12 cellular contexts compared by ENCODE assay signal in the genomic region with DNA sequence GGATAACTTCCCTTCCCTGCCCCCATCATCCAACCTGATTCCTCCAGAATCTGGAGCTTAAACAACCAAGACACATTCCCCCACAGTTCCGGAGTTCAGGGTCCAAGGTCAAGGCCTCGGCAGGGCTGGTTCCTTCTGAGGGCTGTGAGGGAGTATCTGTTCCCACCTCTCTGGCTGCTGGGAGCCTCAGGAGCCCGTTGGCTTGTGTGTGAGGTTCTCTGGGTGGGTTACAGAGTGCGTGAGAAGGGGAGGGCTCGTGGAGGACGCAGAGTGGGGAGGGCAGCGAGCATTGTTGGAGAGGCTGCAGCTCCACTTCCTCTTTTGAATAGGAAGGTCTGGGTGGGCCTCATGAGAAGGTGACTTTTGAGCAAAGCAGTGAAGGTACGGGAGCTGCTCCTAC. TPM values are rescaled to one million over a fixed set of nuclear protein-coding genes. Genes with fewer than 3 reads are reported as not detected.
DNase-seq lines count a peak whose midpoint lies in the region; ATAC-seq and TF ChIP-seq lines count a peak whose summit lies in the region.
"Had no signal": no experiment of that assay in that cellular context is flagged by ENCODE, and none has a peak within 500 bp of the region (broad histone marks: within the 10 kb centered on the region; RNA-seq: fewer than 3 reads in every experiment).

No MANE protein-coding gene starts in this region.

- no peak overlapping the region for H3K4me3 ChIP-seq in endodermal cell (ENCODE audit: low read length)

- H3K4me1 Mint-ChIP-seq in endodermal cell, result peaks cover 5% of the 10 kb centered on the region
- H3K4me1 Mint-ChIP-seq in effector memory CD8-positive, alpha-beta T cell (ENCODE audit: low read depth in 2 of 2), result peaks cover 3 to 6% of the 10 kb centered on the region in 2 donors
- H3K4me1 Mint-ChIP-seq: brain had no signal

- H3K9me3 Mint-ChIP-seq in endodermal cell, result no peaks in the 10 kb centered on the region
- no peaks in the 10 kb centered on the region for H3K9me3 Mint-ChIP-seq in effector memory CD8-positive, alpha-beta T cell
- H3K9me3 Mint-ChIP-seq: brain; naive thymus-derived CD4-positive, alpha-beta T cell had no signal

- H3K36me3 Mint-ChIP-seq in endodermal cell (ENCODE audit: low read depth), result peaks cover 22% of the 10 kb centered on the region
- H3K36me3 Mint-ChIP-seq in effector memory CD8-positive, alpha-beta T cell (ENCODE audit: insufficient read depth), result peaks cover 6% of the 10 kb centered on the region

- peaks cover 56% of the 10 kb centered on the region for H3K36me3 ChIP-seq in endodermal cell (ENCODE audit: control insufficient read depth, insufficient read depth, low read length)

- no peak overlapping the region for H3K4me3 Mint-ChIP-seq in endodermal cell
- H3K4me3 Mint-ChIP-seq in effector memory CD8-positive, alpha-beta T cell, result no peak overlapping the region
- H3K4me3 Mint-ChIP-seq: brain; naive thymus-derived CD4-positive, alpha-beta T cell had no signal

- DNase-seq in GM19240 (ENCODE audit: insufficient read length, low spot score) (peak; percentile 38), NOMO-1 treated with DMSO at 0.1 percent for 48 hours (lab: John Stamatoyannopoulos, UW; ENCODE audit: unreplicated experiment) (peak; percentile 77), endodermal cell (no peak), sciatic nerve (ENCODE audit: low spot score) (no peak)
- DNase-seq in effector memory CD8-positive, alpha-beta T cell, result no peak
- no peak for DNase-seq in activated CD4-positive, alpha-beta T cell treated with anti-CD3 and anti-CD28 coated beads, Interleukin-2, amount 50 U/mL, for 4 hours
- DNase-seq: naive thymus-derived CD4-positive, alpha-beta T cell; NCI-H1694 treated with DMSO at 0.1 percent for 48 hours; T1000 had no signal

- no peaks in the 10 kb centered on the region for H3K9me3 ChIP-seq in endodermal cell (ENCODE audit: control insufficient read depth, low read length)

- H3K27me3 ChIP-seq in endodermal cell (ENCODE audit: control insufficient read depth, insufficient read depth, low read length, poor library complexity, severe bottlenecking), result no peaks in the 10 kb centered on the region

- H3K27me3 Mint-ChIP-seq in endodermal cell (ENCODE audit: insufficient read depth), result no peaks in the 10 kb centered on the region
- no peaks in the 10 kb centered on the region for H3K27me3 Mint-ChIP-seq in effector memory CD8-positive, alpha-beta T cell
- H3K27me3 Mint-ChIP-seq: brain; naive thymus-derived CD4-positive, alpha-beta T cell had no signal

- intact Hi-C loops in sciatic nerve (cut with DNase I), result no loop called here

- WGBS in endodermal cell (ENCODE audit: insufficient coverage in 1 of 2, insufficient read length in 1 of 2), 2 experiments, result 87 to 88% methylated on average over 4 to 8 of the region's 8 CpGs

- ATAC-seq in sciatic nerve (peak; percentile 21), GM19463 (IDR thresholded peaks at IDR 0.05; ENCODE audit: unreplicated experiment) (no peak)
- no peak for ATAC-seq in effector memory CD8-positive, alpha-beta T cell (replicated peaks)
- ATAC-seq: naive thymus-derived CD4-positive, alpha-beta T cell had no signal

- no peak overlapping the region for H3K9ac ChIP-seq in endodermal cell (ENCODE audit: extremely low read depth, low read length, poor library complexity, severe bottlenecking)

- H3K27ac Mint-ChIP-seq in endodermal cell, result peak overlapping the region; percentile 45
- no peak overlapping the region for H3K27ac Mint-ChIP-seq in effector memory CD8-positive, alpha-beta T cell

- no peak for TF ChIP-seq CTCF in endodermal cell (conservative IDR thresholded peaks at IDR 0.05)

- H3K27ac ChIP-seq in endodermal cell (ENCODE audit: low read depth, low read length), result no peak overlapping the region

- no peaks in the 10 kb centered on the region for H3K4me1 ChIP-seq in endodermal cell (ENCODE audit: control insufficient read depth, insufficient read depth, low read length)

RNA-seq across cellular contexts. Expression of gene SERHL2, which starts 8.5 kb away (rescaled TPM):
- total RNA-seq in endodermal cell (10 to 100 TPM; 12.6 to 12.8 TPM), sciatic nerve (7.8 TPM)
- 15.3 TPM for polyA plus RNA-seq in endodermal cell (2013, experiment 1 of 2)
- 26.2 TPM for polyA plus RNA-seq in endodermal cell (2013, experiment 2 of 2)
- total RNA-seq: HT-29 had no signal

RNA-seq across cellular contexts. Expression of gene RRP7A, which starts 42.7 kb away (rescaled TPM):
- total RNA-seq in endodermal cell (10 to 100 TPM; 63.8 to 98.0 TPM), sciatic nerve (39.6 TPM)
- polyA plus RNA-seq in endodermal cell (2013, experiment 1 of 2), result 36.8 TPM
- polyA plus RNA-seq in endodermal cell (2013, experiment 2 of 2), result 29.6 TPM

RNA-seq across cellular contexts. Expression of gene POLDIP3, which starts 52.4 kb away (rescaled TPM):
- total RNA-seq in endodermal cell (100 to 1,000 TPM in 1 of 2 donors, 10 to 100 TPM in 1; 81.9 to 102 TPM), sciatic nerve (81.5 TPM)
- polyA plus RNA-seq in endodermal cell (2013, experiment 1 of 2), result 88.4 TPM
- 78.7 TPM for polyA plus RNA-seq in endodermal cell (2013, experiment 2 of 2)

Comparison
In these comparisons a context has a peak if more than half of its experiments do, and no peak if none do; other contexts are left out.
1. DNase-seq: peak in GM19240 (single experiment) and NOMO-1 treated with DMSO at 0.1 percent for 48 hours (single experiment); none in endodermal cell (single experiment), sciatic nerve (single experiment), effector memory CD8-positive, alpha-beta T cell (0 of 3) and activated CD4-positive, alpha-beta T cell treated with anti-CD3 and anti-CD28 coated beads, Interleukin-2, amount 50 U/mL, for 4 hours (0 of 2).